4 cellular contexts compared by ENCODE assay signal in genomic region chr5:742276-742675, GRCh38. TPM values are rescaled to one million over a fixed set of nuclear protein-coding genes. Genes with fewer than 3 reads are reported as not detected.
"Had no signal": no experiment of that assay in that cellular context is flagged by ENCODE, and none has a peak within 500 bp of the region (broad histone marks: within the 10 kb centered on the region; RNA-seq: fewer than 3 reads in every experiment).

No MANE protein-coding gene starts in this region.

RNA-seq across cellular contexts. Expression of gene ZDHHC11B, which starts 42.3 kb away (rescaled TPM):
- total RNA-seq: lung microvascular endothelial cell, myocyte had no signal
- polyA plus RNA-seq: immature natural killer cell; naive thymus-derived CD8-positive, alpha-beta T cell had no signal
